In genomic region chr7:3089493-3089892, GRCh38 we compare ENCODE assay signal across 8 cellular contexts. TPM values are rescaled to one million over a fixed set of nuclear protein-coding genes. Genes with fewer than 3 reads are reported as not detected.
DNase-seq lines count a peak whose midpoint lies in the region; ATAC-seq and TF ChIP-seq lines count a peak whose summit lies in the region.

No MANE protein-coding gene starts in this region.

- H3K4me3 Mint-ChIP-seq in brain: no peak overlapping the region
- H3K4me3 Mint-ChIP-seq in mesothelial cell of epicardium: no peak overlapping the region

- no peaks in the 10 kb centered on the region for H3K36me3 Mint-ChIP-seq in brain
- H3K36me3 Mint-ChIP-seq in mesothelial cell of epicardium: no peaks in the 10 kb centered on the region

- H3K4me1 Mint-ChIP-seq in brain: peaks cover 17% of the 10 kb centered on the region
- H3K4me1 Mint-ChIP-seq in mesothelial cell of epicardium: peaks cover 18% of the 10 kb centered on the region

- peak; percentile 17 for DNase-seq in Caki2 (ENCODE audit: low read depth)
- DNase-seq in HuH-7 (ENCODE audit: low spot score): peak; percentile 38
- DNase-seq in mesothelial cell of epicardium (ENCODE audit: low spot score in 2 of 2, unreplicated experiment in 2 of 2): no peak
- no peak for DNase-seq in NCI-H1092 (lab: John Stamatoyannopoulos, UW)
- DNase-seq in effector CD4-positive, alpha-beta T cell: no peak

- ATAC-seq in HG02623 (IDR thresholded peaks at IDR 0.05; ENCODE audit: unreplicated experiment) (no peak), HG02588 (IDR thresholded peaks at IDR 0.05; ENCODE audit: unreplicated experiment) (no peak)

- TF ChIP-seq CTCF in brain (conservative IDR thresholded peaks at IDR 0.05): peak; percentile 25 to 64
- TF ChIP-seq CTCF in mesothelial cell of epicardium (IDR thresholded peaks at IDR 0.05; ENCODE audit: unreplicated experiment): peak; percentile 79

- in situ Hi-C loops in Caki2 (cut with HindIII; ENCODE audit: low pct_unique_long_range_greater_than_20kb, low sequenced_read_pairs): no loop called here

- H3K9me3 Mint-ChIP-seq in brain (peaks cover 0 to 7% (median under 1%) of the 10 kb centered on the region in 5 experiments), mesothelial cell of epicardium (no peaks in the 10 kb centered on the region)

- no peak overlapping the region for H3K27ac Mint-ChIP-seq in brain
- H3K27ac Mint-ChIP-seq in mesothelial cell of epicardium: no peak overlapping the region

- peaks cover 12% of the 10 kb centered on the region for H3K27me3 Mint-ChIP-seq in brain
- no peaks in the 10 kb centered on the region for H3K27me3 Mint-ChIP-seq in mesothelial cell of epicardium (ENCODE audit: low read depth)

RNA-seq across cellular contexts. Expression of gene CARD11, which starts 45.8 kb away (rescaled TPM):
- 9.7 and 10.3 TPM in 2 replicates for total RNA-seq in Caki2 (2014; rRNA removed; shearing (Covaris generic); ENCODE audit: low replicate concordance)
- polyA plus RNA-seq in brain (ENCODE audit: insufficient read depth, low read depth, low replicate concordance): 7.4 TPM
- 8.3 to 9.8 TPM (median 9.3 TPM) in 3 replicates for total RNA-seq in mesothelial cell of epicardium

Comparison
In these comparisons a context has a peak if more than half of its experiments do, and no peak if none do; other contexts are left out.
1. DNase-seq: peak in Caki2 (single experiment) and HuH-7 (single experiment); none in mesothelial cell of epicardium (0 of 2), NCI-H1092 (single experiment) and effector CD4-positive, alpha-beta T cell (single experiment).